ENCODE assay signal across 26 cellular contexts in the genomic region with DNA sequence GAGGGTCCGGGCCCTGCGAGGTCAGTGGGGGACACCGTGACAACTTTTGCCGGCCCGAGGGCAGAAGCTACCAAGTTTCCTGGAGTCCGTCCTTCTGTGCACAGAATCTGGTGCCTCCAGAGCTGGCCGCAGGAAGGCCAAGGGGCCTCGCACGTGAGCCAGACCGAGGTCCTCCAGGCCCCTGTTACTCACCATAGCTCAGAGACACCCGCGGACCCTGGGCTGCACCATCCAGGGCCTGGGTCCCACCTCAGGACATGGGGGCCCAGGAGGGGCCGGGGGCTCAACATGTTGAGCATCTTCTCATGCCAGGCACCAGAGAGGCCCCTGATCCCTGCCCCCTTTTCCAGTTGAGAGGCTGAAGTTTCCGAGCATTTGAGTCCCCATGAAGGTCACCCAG.
"Had no signal": no experiment of that assay in that cellular context is flagged by ENCODE, and none has a peak within 500 bp of the region (broad histone marks: within the 10 kb centered on the region; RNA-seq: fewer than 3 reads in every experiment).

No MANE protein-coding gene starts in this region.

- H3K4me1 ChIP-seq: stomach, suprapubic skin, testis, thyroid gland, tibial artery, tibial nerve, upper lobe of left lung, upper lobe of right lung, uterus, vagina had no signal

- H3K9me3 ChIP-seq: stomach, suprapubic skin, testis, thoracic aorta, thyroid gland, tibial artery, transverse colon, upper lobe of left lung, upper lobe of right lung, uterus, vagina had no signal

- ATAC-seq: stimulated activated effector memory CD8-positive, alpha-beta T cell treated with anti-CD3 and anti-CD28 coated beads, Interleukin-12 subunit alpha, Interleukin-12 subunit beta, amount 100 ng/mL, for 72 hours; stimulated activated memory B cell treated with anti-CD40 and anti-IgM and Interleukin-4, amounts not matched to agents 10 μg/mL and 1 μg/mL and 100 μg/mL, for 72 hours; stimulated activated naive B cell treated with anti-CD40 and anti-IgM and Interleukin-4, amounts not matched to agents 10 μg/mL and 1 μg/mL and 100 μg/mL, for 72 hours; stimulated activated naive CD8-positive, alpha-beta T cell treated with anti-CD3 and anti-CD28 coated beads, Interleukin-15, Interleukin-2, amounts not matched to agents 100 U/mL and 50 U/mL, for 24 hours; upper lobe of right lung had no signal

- H3K36me3 ChIP-seq: stomach, suprapubic skin, thoracic aorta, thyroid gland, tibial artery, tibial nerve, transverse colon, upper lobe of left lung, upper lobe of right lung, uterus, vagina had no signal

- H3K27ac ChIP-seq: stomach, suprapubic skin, testis, thoracic aorta, thyroid gland, tibial artery, tibial nerve, transverse colon, upper lobe of left lung, upper lobe of right lung, uterus, vagina had no signal

- H3K27me3 ChIP-seq: testis, thyroid gland, tibial nerve, transverse colon, upper lobe of left lung, upper lobe of right lung, uterus, vagina had no signal

- H3K4me3 ChIP-seq: stomach, suprapubic skin, testis, thoracic aorta, thyroid gland, tibial artery, tibial nerve, transverse colon, upper lobe of left lung, upper lobe of right lung, uterus, vagina had no signal

- DNase-seq: stimulated activated CD4-positive, alpha-beta T cell treated with anti-CD3 and anti-CD28 coated beads, Interleukin-2, amount 100 ng/mL, for 48 hours; stimulated activated CD4-positive, alpha-beta T cell treated with anti-CD3 and anti-CD28 coated beads, Interleukin-4, amount 100 ng/mL, for 1 hour; stimulated activated CD4-positive, alpha-beta T cell treated with anti-CD3 and anti-CD28 coated beads, Interleukin-4, amount 100 ng/mL, for 24 hours; stimulated activated CD4-positive, alpha-beta T cell treated with anti-CD3 and anti-CD28 coated beads, Interleukin-4, amount 100 ng/mL, for 4 hours; stimulated activated CD8-positive, alpha-beta memory T cell treated with anti-CD3 and anti-CD28 coated beads, Interleukin-4, amount 100 ng/mL, for 48 hours; stimulated activated naive B cell treated with anti-CD40 and anti-IgM and Interleukin-4, amounts not matched to agents 10 μg/mL and 1 μg/mL and 100 μg/mL, for 72 hours; stimulated activated naive CD4-positive, alpha-beta T cell; stimulated activated naive CD4-positive, alpha-beta T cell treated with Interleukin-2 at 50 U/mL for 16 hours; stimulated activated naive CD8-positive, alpha-beta T cell treated with anti-CD3 and anti-CD28 coated beads, Interleukin-15, amount 100 ng/mL, for 72 hours; stimulated activated naive CD8-positive, alpha-beta T cell treated with anti-CD3 and anti-CD28 coated beads, Interleukin-15, Interleukin-2, amounts not matched to agents 100 U/mL and 50 U/mL, for 24 hours; stomach; substantia nigra; testis; thyroid gland; tibial artery; transverse colon; trophoblast cell; upper lobe of right lung; uterus had no signal
